ENCODE assay signal across 22 cellular contexts in genomic region chr12:83365317-83365716, GRCh38.
DNase-seq lines count a peak whose midpoint lies in the region; ATAC-seq and TF ChIP-seq lines count a peak whose summit lies in the region.
"Had no signal": no experiment of that assay in that cellular context is flagged by ENCODE, and none has a peak within 500 bp of the region (broad histone marks: within the 10 kb centered on the region; RNA-seq: fewer than 3 reads in every experiment).

No MANE protein-coding gene starts in this region.

- H3K79me2 ChIP-seq in hepatocyte = no peaks in the 10 kb centered on the region

- intact Hi-C loops in aorta (cut with DNase I) = no loop called here

- H3K36me3 Mint-ChIP-seq in endodermal cell (ENCODE audit: low read depth) = no peaks in the 10 kb centered on the region
- no peaks in the 10 kb centered on the region for H3K36me3 Mint-ChIP-seq in stimulated activated naive B cell treated with anti-CD40 and anti-IgM and Interleukin-4, amounts not matched to agents 10 μg/mL and 1 μg/mL and 100 μg/mL, for 72 hours

- DNase-seq in NCI-H2227 (lab: John Stamatoyannopoulos, UW; ENCODE audit: unreplicated experiment) (peak; percentile 5), NCI-H2227 treated with DMSO at 0.1 percent for 48 hours (lab: John Stamatoyannopoulos, UW) (no peak), NCI-H69 (lab: John Stamatoyannopoulos, UW) (peak; percentile 14), endodermal cell (peak; percentile 49), hepatocyte (ENCODE audit: low spot score) (no peak), NCI-H524 (lab: John Stamatoyannopoulos, UW) (no peak), aorta (no peak)
- DNase-seq in stimulated activated naive B cell treated with anti-CD40 and anti-IgM and Interleukin-4, amounts not matched to agents 10 μg/mL and 1 μg/mL and 100 μg/mL, for 72 hours = no peak
- DNase-seq: 8988T, DMS53, GF-D8, HFFc6, MM.1S, NCI-H1048, NCI-H1417 treated with DMSO at 0.1 percent for 48 hours, NCI-H187, NCI-H2107, NCI-H526 treated with DMSO at 0.1 percent for 48 hours, Peyer's patch had no signal

- H3K4me1 ChIP-seq in endodermal cell (ENCODE audit: control insufficient read depth, insufficient read depth, low read length) = no peaks in the 10 kb centered on the region
- no peaks in the 10 kb centered on the region for H3K4me1 ChIP-seq in hepatocyte (ENCODE audit: insufficient read depth)
- H3K4me1 ChIP-seq in aorta (ENCODE audit: control insufficient read depth in 1 of 2, insufficient read depth in 2 of 2, low read length in 2 of 2) = no peaks in the 10 kb centered on the region
- H3K4me1 ChIP-seq: Peyer's patch, SJSA1 had no signal

- H3K9me2 ChIP-seq in hepatocyte (replicated peaks; ENCODE audit: insufficient read depth) = no peaks in the 10 kb centered on the region

- H3K4me3 Mint-ChIP-seq in endodermal cell = no peak overlapping the region
- no peak overlapping the region for H3K4me3 Mint-ChIP-seq in stimulated activated naive B cell treated with anti-CD40 and anti-IgM and Interleukin-4, amounts not matched to agents 10 μg/mL and 1 μg/mL and 100 μg/mL, for 72 hours
- H3K4me3 Mint-ChIP-seq: HFFc6 had no signal

- H3K9me3 Mint-ChIP-seq in endodermal cell = peaks cover 4% of the 10 kb centered on the region
- peaks cover 0 to 3% of the 10 kb centered on the region in 2 donors for H3K9me3 Mint-ChIP-seq in stimulated activated naive B cell treated with anti-CD40 and anti-IgM and Interleukin-4, amounts not matched to agents 10 μg/mL and 1 μg/mL and 100 μg/mL, for 72 hours

- H3K27ac ChIP-seq in endodermal cell (ENCODE audit: low read depth, low read length) = no peak overlapping the region
- H3K27ac ChIP-seq in hepatocyte = no peak overlapping the region
- no peak overlapping the region for H3K27ac ChIP-seq in aorta (ENCODE audit: low read depth in 1 of 2, low read length in 2 of 2)
- H3K27ac ChIP-seq: C4-2B, Peyer's patch, SJSA1 had no signal

- no peaks in the 10 kb centered on the region for H3K9me3 ChIP-seq in endodermal cell (ENCODE audit: control insufficient read depth, low read length)
- H3K9me3 ChIP-seq in hepatocyte (ENCODE audit: low read depth) = no peaks in the 10 kb centered on the region
- H3K9me3 ChIP-seq in aorta (ENCODE audit: control insufficient read depth, low read length) = peaks cover 1% of the 10 kb centered on the region
- H3K9me3 ChIP-seq: Peyer's patch, SJSA1 had no signal

- H2AFZ ChIP-seq in hepatocyte = no peak overlapping the region

- H3K4me1 Mint-ChIP-seq in endodermal cell = peaks cover 9% of the 10 kb centered on the region
- H3K4me1 Mint-ChIP-seq in stimulated activated naive B cell treated with anti-CD40 and anti-IgM and Interleukin-4, amounts not matched to agents 10 μg/mL and 1 μg/mL and 100 μg/mL, for 72 hours = no peaks in the 10 kb centered on the region

- H4K20me1 ChIP-seq in hepatocyte (ENCODE audit: insufficient read depth, poor library complexity, severe bottlenecking) = no peaks in the 10 kb centered on the region

- peaks cover 8% of the 10 kb centered on the region for H3K27me3 Mint-ChIP-seq in endodermal cell (ENCODE audit: insufficient read depth)
- no peaks in the 10 kb centered on the region for H3K27me3 Mint-ChIP-seq in stimulated activated naive B cell treated with anti-CD40 and anti-IgM and Interleukin-4, amounts not matched to agents 10 μg/mL and 1 μg/mL and 100 μg/mL, for 72 hours

- 78 to 85% methylated on average over 4 to 5 of the region's 5 CpGs for WGBS in endodermal cell (ENCODE audit: insufficient coverage in 1 of 2, insufficient read length in 1 of 2), 2 experiments
- WGBS in hepatocyte (ENCODE audit: low lambda C conversion rate, missing lambda C conversion rate) = 83% methylated on average over 5 of the region's 5 CpGs
- 80 to 82% methylated on average over 5 of the region's 5 CpGs for WGBS in aorta, 2 donors

- no peak overlapping the region for H3K4me3 ChIP-seq in endodermal cell (ENCODE audit: low read length)
- H3K4me3 ChIP-seq in hepatocyte = no peak overlapping the region
- H3K4me3 ChIP-seq in aorta (ENCODE audit: low read length in 2 of 2) = no peak overlapping the region
- H3K4me3 ChIP-seq: Peyer's patch, SJSA1 had no signal

- H3K9ac ChIP-seq in endodermal cell (ENCODE audit: extremely low read depth, low read length, poor library complexity, severe bottlenecking) = no peak overlapping the region

- ATAC-seq in stimulated activated naive B cell treated with anti-CD40 and anti-IgM and Interleukin-4, amounts not matched to agents 10 μg/mL and 1 μg/mL and 100 μg/mL, for 72 hours (replicated peaks) = no peak
- ATAC-seq in aorta (ENCODE audit: low FRiP score) = no peak
- ATAC-seq: Right ventricle myocardium inferior had no signal

- H3K36me3 ChIP-seq in endodermal cell (ENCODE audit: control insufficient read depth, insufficient read depth, low read length) = no peaks in the 10 kb centered on the region
- H3K36me3 ChIP-seq in hepatocyte (replicated peaks; ENCODE audit: insufficient read depth, low read depth) = no peaks in the 10 kb centered on the region
- H3K36me3 ChIP-seq in aorta (ENCODE audit: control insufficient read depth in 1 of 2, insufficient read depth in 2 of 2, low read length in 1 of 2) = no peaks in the 10 kb centered on the region
- H3K36me3 ChIP-seq: Peyer's patch, SJSA1 had no signal

- H3K27ac Mint-ChIP-seq in endodermal cell = no peak overlapping the region
- H3K27ac Mint-ChIP-seq in stimulated activated naive B cell treated with anti-CD40 and anti-IgM and Interleukin-4, amounts not matched to agents 10 μg/mL and 1 μg/mL and 100 μg/mL, for 72 hours = no peak overlapping the region
- H3K27ac Mint-ChIP-seq: HFFc6 had no signal

- H3K27me3 ChIP-seq in endodermal cell (ENCODE audit: control insufficient read depth, insufficient read depth, low read length, poor library complexity, severe bottlenecking) (peaks cover 20% of the 10 kb centered on the region), hepatocyte (no peaks in the 10 kb centered on the region), aorta (ENCODE audit: control insufficient read depth in 1 of 2, insufficient read depth in 2 of 2, low read length in 1 of 2) (no peaks in the 10 kb centered on the region)
- H3K27me3 ChIP-seq: Peyer's patch, SJSA1 had no signal

- TF ChIP-seq CTCF in endodermal cell (conservative IDR thresholded peaks at IDR 0.05) (no peak), hepatocyte (IDR thresholded peaks at IDR 0.05; ENCODE audit: poor library complexity) (no peak)

- H3K4me2 ChIP-seq in hepatocyte = no peak overlapping the region

Comparison
In these comparisons a context has a peak if more than half of its experiments do, and no peak if none do; other contexts are left out.
1. DNase-seq: peak in NCI-H2227 (single experiment), NCI-H69 (single experiment) and endodermal cell (single experiment); none in NCI-H2227 treated with DMSO at 0.1 percent for 48 hours (single experiment), hepatocyte (single experiment), stimulated activated naive B cell treated with anti-CD40 and anti-IgM and Interleukin-4, amounts not matched to agents 10 μg/mL and 1 μg/mL and 100 μg/mL, for 72 hours (single experiment), NCI-H524 (0 of 2) and aorta (0 of 2).